In genomic region chr4:26490980-26491284, GRCh38 we compare ENCODE assay signal across 22 cellular contexts. TPM values are rescaled to one million over a fixed set of nuclear protein-coding genes. Genes with fewer than 3 reads are reported as not detected.
"Had no signal": no experiment of that assay in that cellular context is flagged by ENCODE, and none has a peak within 500 bp of the region (broad histone marks: within the 10 kb centered on the region; RNA-seq: fewer than 3 reads in every experiment).

No MANE protein-coding gene starts in this region.

- H3K4me2 ChIP-seq: SK-N-SH had no signal

- H3K27ac ChIP-seq: RWPE1 had no signal

- ATAC-seq: Panc1, PC-3 had no signal

- DNase-seq: KBM-7; MV-4-11; NCI-H1048; NCI-H1694; NCI-H187 treated with DMSO at 0.1 percent for 48 hours; NCI-H446 treated with DMSO at 0.1 percent for 48 hours; NCI-H510A treated with DMSO at 0.1 percent for 48 hours; NCI-H526; NCI-H82; NK-92 treated with Interleukin-12 subunit alpha and Interleukin-12 subunit beta, amount 100 ng/mL, for 24 hours; PC-3; SHP77; SW 1271 had no signal

- H3K9me3 ChIP-seq: SK-N-SH had no signal

- H3K9ac ChIP-seq: SK-N-SH had no signal

RNA-seq across cellular contexts. Expression of gene CCKAR, which starts 0.6 kb away (rescaled TPM):
- total RNA-seq: HT-29, LHCN-M2, MCF 10A, OCI-LY7, PC-3, SK-MEL-5 had no signal
- polyA plus RNA-seq: IgD-negative memory B cell, SK-N-SH had no signal
